In genomic region chr12:50415899-50416479, GRCh38 we compare ENCODE assay signal across 1 cellular context.
TF ChIP-seq lines count a peak whose summit lies in the region.

No MANE protein-coding gene starts in this region.

TF ChIP-seq in endothelial cell of umbilical vein, 7 proteins besides CTCF, POLR2A, EP300 and RAD21:
- TF ChIP-seq GATA2 (IDR thresholded peaks at IDR 0.05; ENCODE audit: insufficient read depth, insufficient read length, low read depth, low read length) (peak; percentile 53), POLR2AphosphoS5 (IDR thresholded peaks at IDR 0.05; ENCODE audit: insufficient read depth, low read depth, low read length) (no peak)
TF ChIP-seq in endothelial cell of umbilical vein: peak in this region for 1.
